In the genomic region with DNA sequence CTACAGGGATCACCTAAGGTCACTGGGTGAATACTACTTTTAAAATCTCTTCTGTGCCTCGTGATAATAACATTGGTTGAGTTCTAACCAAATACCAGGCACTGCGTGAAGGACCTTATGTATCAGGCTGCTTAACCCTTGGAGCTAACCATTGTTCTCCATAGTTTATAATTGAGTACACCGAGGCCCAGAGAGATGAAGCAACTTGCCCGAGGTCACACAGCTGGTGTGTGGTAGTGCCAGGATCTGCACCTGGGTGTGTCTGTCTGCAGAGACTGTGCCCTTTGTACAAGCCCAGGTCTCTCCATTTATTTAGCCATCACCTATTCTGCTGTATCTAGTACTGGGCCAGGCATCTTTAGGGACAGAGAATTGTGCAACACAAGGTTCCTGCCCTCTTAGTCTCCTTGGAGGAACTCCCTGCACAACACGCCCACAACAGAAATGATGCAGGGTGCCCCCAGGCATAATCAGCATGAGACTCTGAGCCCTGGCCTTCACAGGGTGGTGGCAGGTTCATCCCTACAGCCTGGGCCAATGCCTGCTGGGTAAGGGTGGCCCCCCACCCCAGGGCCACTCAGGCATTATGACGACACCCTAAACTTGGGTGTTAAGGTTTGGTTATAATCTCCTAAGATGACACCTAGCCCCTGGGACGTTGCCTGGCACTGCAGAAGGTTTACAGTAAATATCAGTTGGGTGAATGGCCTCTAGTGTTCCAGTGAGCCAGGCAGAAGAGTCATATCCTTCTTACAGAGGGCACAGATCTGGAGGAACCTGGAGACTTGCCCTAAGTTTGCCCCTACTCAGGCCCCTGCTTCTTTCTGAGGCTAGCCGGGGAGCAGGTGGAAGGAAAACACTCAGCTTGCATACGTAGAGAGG, we compare ENCODE assay signal across 1 cellular context.
TF ChIP-seq lines count a peak whose summit lies in the region.

No MANE protein-coding gene starts in this region.

TF ChIP-seq in SK-N-SH, 30 proteins besides CTCF, POLR2A, EP300 and RAD21 (continued from another document):
- TF ChIP-seq, protein P1, sequence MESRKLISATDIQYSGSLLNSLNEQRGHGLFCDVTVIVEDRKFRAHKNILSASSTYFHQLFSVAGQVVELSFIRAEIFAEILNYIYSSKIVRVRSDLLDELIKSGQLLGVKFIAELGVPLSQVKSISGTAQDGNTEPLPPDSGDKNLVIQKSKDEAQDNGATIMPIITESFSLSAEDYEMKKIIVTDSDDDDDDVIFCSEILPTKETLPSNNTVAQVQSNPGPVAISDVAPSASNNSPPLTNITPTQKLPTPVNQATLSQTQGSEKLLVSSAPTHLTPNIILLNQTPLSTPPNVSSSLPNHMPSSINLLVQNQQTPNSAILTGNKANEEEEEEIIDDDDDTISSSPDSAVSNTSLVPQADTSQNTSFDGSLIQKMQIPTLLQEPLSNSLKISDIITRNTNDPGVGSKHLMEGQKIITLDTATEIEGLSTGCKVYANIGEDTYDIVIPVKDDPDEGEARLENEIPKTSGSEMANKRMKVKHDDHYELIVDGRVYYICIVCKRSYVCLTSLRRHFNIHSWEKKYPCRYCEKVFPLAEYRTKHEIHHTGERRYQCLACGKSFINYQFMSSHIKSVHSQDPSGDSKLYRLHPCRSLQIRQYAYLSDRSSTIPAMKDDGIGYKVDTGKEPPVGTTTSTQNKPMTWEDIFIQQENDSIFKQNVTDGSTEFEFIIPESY (IDR thresholded peaks at IDR 0.05; ENCODE audit: borderline replicate concordance, low read depth): no peak
- TF ChIP-seq, protein P2, sequence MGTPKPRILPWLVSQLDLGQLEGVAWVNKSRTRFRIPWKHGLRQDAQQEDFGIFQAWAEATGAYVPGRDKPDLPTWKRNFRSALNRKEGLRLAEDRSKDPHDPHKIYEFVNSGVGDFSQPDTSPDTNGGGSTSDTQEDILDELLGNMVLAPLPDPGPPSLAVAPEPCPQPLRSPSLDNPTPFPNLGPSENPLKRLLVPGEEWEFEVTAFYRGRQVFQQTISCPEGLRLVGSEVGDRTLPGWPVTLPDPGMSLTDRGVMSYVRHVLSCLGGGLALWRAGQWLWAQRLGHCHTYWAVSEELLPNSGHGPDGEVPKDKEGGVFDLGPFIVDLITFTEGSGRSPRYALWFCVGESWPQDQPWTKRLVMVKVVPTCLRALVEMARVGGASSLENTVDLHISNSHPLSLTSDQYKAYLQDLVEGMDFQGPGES (IDR thresholded peaks at IDR 0.05; ENCODE audit: low read depth, low read length): no peak
